In the genomic region with DNA sequence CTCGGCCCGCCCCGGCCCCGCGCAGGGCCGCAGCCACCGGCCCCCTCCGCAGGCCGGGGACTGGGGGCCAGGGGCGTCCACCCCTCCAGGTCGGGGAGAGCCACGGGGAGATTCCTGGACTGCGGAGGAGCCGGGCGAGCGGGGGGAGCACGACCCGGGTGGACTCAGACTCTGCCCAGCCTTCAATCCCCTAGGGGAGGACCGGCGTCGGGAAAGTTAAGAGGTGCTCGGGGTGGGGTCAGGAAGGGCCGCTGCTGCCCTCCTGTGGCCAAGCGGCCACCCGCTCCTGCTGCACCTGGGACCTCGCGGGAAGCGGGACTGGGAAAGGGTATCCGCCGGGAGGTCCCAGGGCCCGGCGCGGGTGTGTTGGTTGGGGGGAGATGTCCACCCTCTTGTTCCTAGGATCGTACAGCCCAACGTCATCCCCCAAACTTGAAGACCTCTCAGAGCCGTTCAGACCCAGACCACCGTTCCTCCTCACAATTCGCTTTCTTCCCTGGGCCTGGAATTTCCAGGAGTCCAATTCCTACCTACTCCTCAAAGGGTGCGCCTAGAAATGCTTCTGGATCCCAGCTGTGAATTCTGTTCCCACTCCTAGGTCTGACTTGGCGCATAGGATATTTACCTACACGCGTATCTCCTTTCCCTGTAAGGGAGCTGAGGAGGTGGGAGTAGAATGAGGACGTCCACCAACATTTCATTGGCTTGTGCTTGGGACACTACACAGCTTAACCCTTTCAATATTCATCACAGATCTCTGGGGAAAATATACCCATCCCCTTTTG, we compare ENCODE assay signal across 8 cellular contexts. TPM values are rescaled to one million over a fixed set of nuclear protein-coding genes. Genes with fewer than 3 reads are reported as not detected.
DNase-seq lines count a peak whose midpoint lies in the region; ATAC-seq, FAIRE-seq and TF ChIP-seq lines count a peak whose summit lies in the region.

No MANE protein-coding gene starts in this region.

- peak overlapping the region; percentile 79 for H3K4me2 ChIP-seq in IMR-90 (ENCODE audit: low read depth, low read length)

- H3K4me1 Mint-ChIP-seq in naive thymus-derived CD8-positive, alpha-beta T cell, result peaks cover 16 to 45% (median 38%) of the 10 kb centered on the region in 4 donors

- H2AFZ ChIP-seq in IMR-90 (replicated peaks; ENCODE audit: low read length, poor library complexity), result peak overlapping the region; percentile 97

- peak overlapping the region; percentile 85 for H2BK5ac ChIP-seq in IMR-90 (ENCODE audit: low read depth, low read length, poor library complexity, severe bottlenecking)

- DNase-seq in EH (ENCODE audit: low read depth), result peak; percentile 89
- peak; percentile 85 for DNase-seq in IMR-90
- DNase-seq in RCC 7860 (ENCODE audit: low spot score), result peak; percentile 73
- peak; percentile 58 for DNase-seq in activated T-helper 9 cell treated with anti-CD3 and anti-CD28 coated beads, Interleukin-2, amount 50 U/mL, for 16 hours (ENCODE audit: low read depth)
- peak; percentile 92 for DNase-seq in fibroblast of pulmonary artery (ENCODE audit: low read depth)
- DNase-seq in naive thymus-derived CD8-positive, alpha-beta T cell, result peak; percentile 22 to 72 (median 52)
- DNase-seq in substantia nigra (lab: John Stamatoyannopoulos, UW), result peak; percentile 28 to 86 (median 63)

- TF ChIP-seq POLR2A in IMR-90 (IDR thresholded peaks at IDR 0.05; ENCODE audit: low read depth, low read length), result no peak

- 5% methylated on average over 13 of the region's 43 CpGs; no CpG with 5 or more reads in 1 of the 2 experiments for WGBS in IMR-90 (ENCODE audit: extremely low coverage in 2 of 2, insufficient read length in 1 of 2), 2 experiments

- peaks cover 13% of the 10 kb centered on the region for H3K4me1 ChIP-seq in IMR-90 (ENCODE audit: control insufficient read depth, insufficient read depth, low read length)

- peak; percentile 93 for TF ChIP-seq CTCF in IMR-90 (conservative IDR thresholded peaks at IDR 0.05; ENCODE audit: low read depth, low read length)
- TF ChIP-seq CTCF in fibroblast of pulmonary artery (IDR thresholded peaks at IDR 0.05; ENCODE audit: low read length, missing control alignments), result peak; percentile 79

- peak overlapping the region; percentile 71 for H3K9ac ChIP-seq in IMR-90 (ENCODE audit: low read depth, low read length)

- POLR2A ChIA-PET in IMR-90 (lab: Charles Lee; ENCODE audit: unreplicated experiment), result interaction anchor here (0.6 kb wide), 1 partner anchor 31 kb away, joined by 3 read pairs; no protein-coding TSS in a partner anchor
- POLR2A ChIA-PET in naive thymus-derived CD8-positive, alpha-beta T cell (lab: Charles Lee), result no interaction called here

- H3K4me3 ChIP-seq in IMR-90 (ENCODE audit: insufficient read depth, low read depth, low read length), result peak overlapping the region; percentile 84
- H3K4me3 ChIP-seq in fibroblast of pulmonary artery (replicated peaks; ENCODE audit: low read depth, low read length), result peak overlapping the region; percentile 95

- no peak overlapping the region for H3K18ac ChIP-seq in IMR-90 (ENCODE audit: low read depth, low read length)

- H3K36me3 ChIP-seq in IMR-90 (ENCODE audit: control insufficient read depth, insufficient read depth, low read length), result peaks cover 10% of the 10 kb centered on the region

- H2AK5ac ChIP-seq in IMR-90 (ENCODE audit: low read depth, low read length), result peak overlapping the region; percentile 44; the same call in 1 of the 2 replicates

- peak; percentile 85 for TF ChIP-seq RAD21 in IMR-90 (IDR thresholded peaks at IDR 0.05; ENCODE audit: low read length)

- in situ Hi-C loops in IMR-90 (cut with MboI; ENCODE audit: low sequenced_read_pairs), result loop anchor here (5.0 to 25.0 kb wide), 3 partner anchors 203 to 980 kb away; a partner anchor contains a TSS

- no peak for FAIRE-seq in RCC 7860 (lab: Jason Lieb, UNC)

- dilution Hi-C loops in IMR-90 (cut with HindIII; ENCODE audit: low sequenced_read_pairs, unreplicated experiment), result no loop called here

- peaks cover 7% of the 10 kb centered on the region; the same call in 1 of the 2 replicates for H3K9me1 ChIP-seq in IMR-90 (ENCODE audit: insufficient read depth, low read length)

- H3K27ac ChIP-seq in IMR-90 (ENCODE audit: insufficient read depth, low read length), result peak overlapping the region; percentile 81
- peak overlapping the region; percentile 51 for H3K27ac ChIP-seq in substantia nigra (ENCODE audit: low read depth, low read length, poor library complexity, severe bottlenecking)

- peaks cover 33% of the 10 kb centered on the region for H4K20me1 ChIP-seq in IMR-90 (ENCODE audit: insufficient read depth, low read length)

- H3K4ac ChIP-seq in IMR-90 (ENCODE audit: low read depth, low read length), result peak overlapping the region; percentile 79

- H3K27me3 Mint-ChIP-seq in naive thymus-derived CD8-positive, alpha-beta T cell, result peaks cover 0 to 6% (median 4%) of the 10 kb centered on the region in 5 donors

- CTCF ChIA-PET in IMR-90 (lab: Yijun Ruan, JAX), result interaction anchor here (0.7 to 2.1 kb wide), 4 partner anchors 33 to 319 kb away, joined by 3 to 8 read pairs (median 4); a partner anchor contains a TSS

- H3K56ac ChIP-seq in IMR-90 (ENCODE audit: extremely low read depth, insufficient read depth, low read length), result peak overlapping the region; percentile 41; the same call in 1 of the 2 replicates

- H3K4me3 Mint-ChIP-seq in naive thymus-derived CD8-positive, alpha-beta T cell, result peak overlapping the region; percentile 68 to 88 (median 84)

- H4K5ac ChIP-seq in IMR-90 (ENCODE audit: low read depth, low read length), result peak overlapping the region; percentile 15; the same call in 1 of the 2 replicates

- H3K79me1 ChIP-seq in IMR-90 (ENCODE audit: low read depth in 1 of 2, low read length in 2 of 2), result peaks cover 4 to 38% of the 10 kb centered on the region in 2 experiments; a peak in 3 of 4 replicates

- H3K27ac Mint-ChIP-seq in naive thymus-derived CD8-positive, alpha-beta T cell, result peak overlapping the region in 5 of 10 donors; percentile 12 to 82 (median 69)

- no peaks in the 10 kb centered on the region for H3K9me3 Mint-ChIP-seq in naive thymus-derived CD8-positive, alpha-beta T cell

- intact Hi-C loops in IMR-90 (cut with micrococcal nuclease), result loop anchor here (1.0 to 10.0 kb wide), 5 partner anchors 88 to 316 kb away; a partner anchor contains a TSS

- ATAC-seq in GM21717 (IDR thresholded peaks at IDR 0.05; ENCODE audit: unreplicated experiment), result peak; percentile 55
- peak; percentile 75 for ATAC-seq in IMR-90 (ENCODE audit: low read depth)
- ATAC-seq in naive thymus-derived CD8-positive, alpha-beta T cell, result peak; percentile 58 to 74

- peak overlapping the region; percentile 65 to 78; a peak in 3 of 4 replicates for H4K8ac ChIP-seq in IMR-90 (ENCODE audit: low read depth in 2 of 2, low read length in 2 of 2)

- H2AK9ac ChIP-seq in IMR-90 (replicated peaks; ENCODE audit: low read depth, low read length, poor library complexity), result peak overlapping the region; percentile 7

- no TSS peak for BruUV-seq in IMR-90 (replicated peaks; lab: Mats Ljungman, UMichigan)

- H3K23ac ChIP-seq in IMR-90 (ENCODE audit: low read depth, low read length), result peak overlapping the region; percentile 13

- no peaks in the 10 kb centered on the region for H3K36me3 Mint-ChIP-seq in naive thymus-derived CD8-positive, alpha-beta T cell

- no peaks in the 10 kb centered on the region; the same call in 1 of the 2 replicates for H3K27me3 ChIP-seq in IMR-90 (ENCODE audit: control insufficient read depth, insufficient read depth, low read length)

- H2BK15ac ChIP-seq in IMR-90 (ENCODE audit: low read depth, low read length), result no peak overlapping the region; the same call in 2 of the 3 replicates

- H2BK20ac ChIP-seq in IMR-90 (ENCODE audit: low read depth, low read length), result no peak overlapping the region

- peak overlapping the region; percentile 87 for H2BK120ac ChIP-seq in IMR-90 (ENCODE audit: low read depth, low read length)

- no peaks in the 10 kb centered on the region for H3K9me3 ChIP-seq in IMR-90 (ENCODE audit: control insufficient read depth, insufficient read depth, low read length)

- H4K91ac ChIP-seq in IMR-90 (ENCODE audit: insufficient read depth, low read depth, low read length), result peak overlapping the region; percentile 75

- H3K14ac ChIP-seq in IMR-90 (replicated peaks; ENCODE audit: low read depth, low read length), result peak overlapping the region; percentile 65; the same call in 1 of the 2 replicates

TF ChIP-seq in IMR-90, 13 proteins besides CTCF, POLR2A, EP300 and RAD21:
- no peak for TF ChIP-seq MAFK (IDR thresholded peaks at IDR 0.05; ENCODE audit: low read depth, low read length)
- TF ChIP-seq CEBPB (IDR thresholded peaks at IDR 0.05; ENCODE audit: low read depth, low read length), result no peak
- peak; percentile 52; the same call in 1 of the 2 replicates for TF ChIP-seq MAZ (IDR thresholded peaks at IDR 0.05; ENCODE audit: borderline replicate concordance, low read depth, low read length)
- TF ChIP-seq SMC3 (IDR thresholded peaks at IDR 0.05; ENCODE audit: low read depth, low read length), result peak; percentile 75

RNA-seq across cellular contexts. Expression of a gene that starts 0.5 kb away (rescaled TPM):
- 699 and 764 TPM in 2 replicates for total RNA-seq in IMR-90 (2012; rRNA removed)
- polyA plus RNA-seq in IMR-90 (2012; rRNA removed), result 839 and 1,049 TPM in 2 replicates
- polyA plus RNA-seq in IMR-90 (2012; cell fraction: cytosol; rRNA removed), result 1,262 and 1,322 TPM in 2 replicates
- 415 and 485 TPM in 2 replicates for polyA plus RNA-seq in IMR-90 (2012; cell fraction: nucleus; rRNA removed; ENCODE audit: low replicate concordance)
- total RNA-seq in naive thymus-derived CD8-positive, alpha-beta T cell, result 1 to 10 TPM; 3.0 to 4.2 TPM
- 10 to 100 TPM in 1 of 3 donors, 1 to 10 TPM in 2; 2.2 to 46.7 (median 2.8) TPM for polyA plus RNA-seq in naive thymus-derived CD8-positive, alpha-beta T cell

RNA-seq across cellular contexts. Expression of a gene that starts 7.7 kb away (rescaled TPM):
- total RNA-seq in IMR-90 (2012; rRNA removed), result 1.4 and 1.8 TPM in 2 replicates
- polyA plus RNA-seq in IMR-90 (2012; rRNA removed), result 2.4 and 2.8 TPM in 2 replicates
- 2.1 and 3.2 TPM in 2 replicates for polyA plus RNA-seq in IMR-90 (2012; cell fraction: cytosol; rRNA removed)
- polyA plus RNA-seq in IMR-90 (2012; cell fraction: nucleus; rRNA removed; ENCODE audit: low replicate concordance), result 6.2 and 9.1 TPM in 2 replicates
- total RNA-seq in naive thymus-derived CD8-positive, alpha-beta T cell, result under 1 TPM in 1 of 2 experiments, not detected in 1; 0.44 TPM
- not detected for polyA plus RNA-seq in naive thymus-derived CD8-positive, alpha-beta T cell

RNA-seq across cellular contexts. Expression of a gene that starts 33.0 kb away (rescaled TPM):
- total RNA-seq in IMR-90 (2012; rRNA removed), result 33.9 and 36.7 TPM in 2 replicates
- polyA plus RNA-seq in IMR-90 (2012; rRNA removed), result 102 and 103 TPM in 2 replicates
- 69.6 and 70.1 TPM in 2 replicates for polyA plus RNA-seq in IMR-90 (2012; cell fraction: cytosol; rRNA removed)
- polyA plus RNA-seq in IMR-90 (2012; cell fraction: nucleus; rRNA removed; ENCODE audit: low replicate concordance), result 312 and 411 TPM in 2 replicates
- 10 to 100 TPM; 84.2 to 89.9 TPM for total RNA-seq in naive thymus-derived CD8-positive, alpha-beta T cell
- polyA plus RNA-seq in naive thymus-derived CD8-positive, alpha-beta T cell, result 10 to 100 TPM; 24.7 to 40.4 (median 29.5) TPM

Comparison
In these comparisons a context has a peak if more than half of its experiments do, and no peak if none do; other contexts are left out.
1. Peak in every context shown above with its lines: DNase-seq, ATAC-seq, H3K4me3 ChIP-seq and H3K27ac ChIP-seq.
2. RNA of a gene that starts 0.5 kb away (total RNA-seq): 699 to 764 TPM in IMR-90; 3.0 to 4.2 TPM in naive thymus-derived CD8-positive, alpha-beta T cell; every median in the first group is over 100 times any median in the second.